21 cellular contexts compared by ENCODE assay signal in genomic region chrX:71214604-71215334, GRCh38. TPM values are rescaled to one million over a fixed set of nuclear protein-coding genes. Genes with fewer than 3 reads are reported as not detected.
DNase-seq lines count a peak whose midpoint lies in the region; ATAC-seq and TF ChIP-seq lines count a peak whose summit lies in the region.
"Had no signal": no experiment of that assay in that cellular context is flagged by ENCODE, and none has a peak within 500 bp of the region (broad histone marks: within the 10 kb centered on the region; RNA-seq: fewer than 3 reads in every experiment).

No MANE protein-coding gene starts in this region.

- DNase-seq in Calu3: peak; percentile 82
- peak; percentile 3 for DNase-seq in NCI-H69 (lab: John Stamatoyannopoulos, UW)
- DNase-seq in left kidney (ENCODE audit: low read depth, low spot score): peak; percentile 53
- peak; percentile 6 for DNase-seq in prostate gland (ENCODE audit: low spot score)
- no peak for DNase-seq in osteocyte (ENCODE audit: extremely low spot score, unreplicated experiment)
- DNase-seq in NCI-H748 (lab: John Stamatoyannopoulos, UW; ENCODE audit: unreplicated experiment): no peak
- no peak for DNase-seq in NCI-H1048 (lab: John Stamatoyannopoulos, UW)
- DNase-seq: activated CD4-positive, CD25-positive, alpha-beta regulatory T cell treated with anti-CD3 and anti-CD28 coated beads, Interleukin-2, amount 50 U/mL, for 72 hours; activated naive CD8-positive, alpha-beta T cell treated with anti-CD3 and anti-CD28 coated beads, Interleukin-2, amount 10 ng/mL, durations not matched to agents 7 days and 5 days; CD4-positive, alpha-beta T cell; endodermal cell; head of caudate nucleus; naive thymus-derived CD8-positive, alpha-beta T cell; stimulated activated CD4-positive, alpha-beta T cell treated with anti-CD3 and anti-CD28 coated beads, Interleukin-12 subunit alpha, Interleukin-12 subunit beta, amount 100 ng/mL, for 4 hours; T-helper 9 cell had no signal

- peaks cover 56% of the 10 kb centered on the region for H3K4me1 Mint-ChIP-seq in Calu3 (ENCODE audit: low read depth, unreplicated experiment)
- H3K4me1 Mint-ChIP-seq in osteocyte (ENCODE audit: unreplicated experiment): no peaks in the 10 kb centered on the region

- CTCF ChIA-PET in Calu3 (lab: Charles Lee): interaction anchor here (0.6 to 1.5 kb wide), 4 partner anchors 11 to 69 kb away, joined by 4 to 12 read pairs (median 8); partner anchors contain the start of gene NONO

- H3K27me3 ChIP-seq in prostate gland (replicated peaks; ENCODE audit: insufficient read depth): no peaks in the 10 kb centered on the region
- H3K27me3 ChIP-seq: suprapubic skin had no signal

- H3K4me3 Mint-ChIP-seq in Calu3 (ENCODE audit: low read depth, unreplicated experiment) (peak overlapping the region; percentile 75), osteocyte (ENCODE audit: unreplicated experiment) (no peak overlapping the region)
- H3K4me3 Mint-ChIP-seq: activated naive CD8-positive, alpha-beta T cell treated with anti-CD3 and anti-CD28 coated beads, Interleukin-2, amount 10 ng/mL, durations not matched to agents 7 days and 5 days; CD4-positive, alpha-beta T cell; endodermal cell; naive thymus-derived CD8-positive, alpha-beta T cell had no signal

- H3K4me1 ChIP-seq in prostate gland (replicated peaks): no peaks in the 10 kb centered on the region
- H3K4me1 ChIP-seq: suprapubic skin had no signal

- peak overlapping the region in 1 of 2 donors; percentile 4 for H3K4me3 ChIP-seq in prostate gland
- H3K4me3 ChIP-seq: lung, SK-N-MC, suprapubic skin had no signal

- no peaks in the 10 kb centered on the region for H3K36me3 ChIP-seq in prostate gland
- H3K36me3 ChIP-seq: suprapubic skin had no signal

- H3K36me3 Mint-ChIP-seq in Calu3 (ENCODE audit: insufficient read depth, unreplicated experiment) (peaks cover 38% of the 10 kb centered on the region), osteocyte (ENCODE audit: unreplicated experiment) (no peaks in the 10 kb centered on the region)
- H3K36me3 Mint-ChIP-seq: activated naive CD8-positive, alpha-beta T cell treated with anti-CD3 and anti-CD28 coated beads, Interleukin-2, amount 10 ng/mL, durations not matched to agents 7 days and 5 days; naive thymus-derived CD8-positive, alpha-beta T cell had no signal

- H3K27me3 Mint-ChIP-seq in Calu3 (ENCODE audit: unreplicated experiment) (no peaks in the 10 kb centered on the region), osteocyte (ENCODE audit: unreplicated experiment) (no peaks in the 10 kb centered on the region)
- H3K27me3 Mint-ChIP-seq: CD4-positive, alpha-beta T cell; naive thymus-derived CD8-positive, alpha-beta T cell had no signal

- H3K27ac ChIP-seq in prostate gland: peak overlapping the region in 1 of 2 donors; percentile 43
- H3K27ac ChIP-seq: SK-N-MC, suprapubic skin had no signal

- H3K9me3 ChIP-seq in prostate gland: no peaks in the 10 kb centered on the region
- H3K9me3 ChIP-seq: suprapubic skin had no signal

- H3K9me3 Mint-ChIP-seq in Calu3 (ENCODE audit: low read depth, unreplicated experiment): no peaks in the 10 kb centered on the region
- H3K9me3 Mint-ChIP-seq in osteocyte (ENCODE audit: unreplicated experiment): no peaks in the 10 kb centered on the region
- H3K9me3 Mint-ChIP-seq: activated naive CD8-positive, alpha-beta T cell treated with anti-CD3 and anti-CD28 coated beads, Interleukin-2, amount 10 ng/mL, durations not matched to agents 7 days and 5 days; CD4-positive, alpha-beta T cell had no signal

- WGBS in prostate gland: 38% methylated on average over 2 of the region's 5 CpGs

- H3K27ac Mint-ChIP-seq in Calu3 (ENCODE audit: unreplicated experiment) (peak overlapping the region; percentile 70), osteocyte (ENCODE audit: unreplicated experiment) (no peak overlapping the region)
- H3K27ac Mint-ChIP-seq: activated naive CD8-positive, alpha-beta T cell treated with anti-CD3 and anti-CD28 coated beads, Interleukin-2, amount 10 ng/mL, durations not matched to agents 7 days and 5 days; CD4-positive, alpha-beta T cell; endodermal cell; naive thymus-derived CD8-positive, alpha-beta T cell had no signal

- intact Hi-C loops in Calu3 (cut with micrococcal nuclease; ENCODE audit: unreplicated experiment): loop anchor here (2.0 to 10.0 kb wide), 3 partner anchors 30 to 150 kb away; partner anchors contain the start of gene TAF1
- intact Hi-C loops in prostate gland (cut with DNase I): no loop called here

- TF ChIP-seq POLR2A in prostate gland (IDR thresholded peaks at IDR 0.05): no peak

- BruUV-seq in Calu3 (replicated peaks; lab: Mats Ljungman, UMichigan): no TSS peak

- TF ChIP-seq CTCF in Calu3 (IDR thresholded peaks at IDR 0.05; ENCODE audit: unreplicated experiment) (no peak), prostate gland (IDR thresholded peaks at IDR 0.05) (no peak), osteocyte (IDR thresholded peaks at IDR 0.05) (no peak)

- ATAC-seq in HG03457 (IDR thresholded peaks at IDR 0.05; ENCODE audit: unreplicated experiment): no peak
- ATAC-seq: naive thymus-derived CD8-positive, alpha-beta T cell had no signal

RNA-seq across cellular contexts. Expression of gene GJB1, which starts 8.3 kb away (rescaled TPM):
- 80.4 and 96.9 TPM in 2 replicates for total RNA-seq in Calu3 (2022)
- total RNA-seq in prostate gland: 10 to 100 TPM; 28.3 to 57.6 TPM
- not detected in 2 replicates for total RNA-seq in osteocyte
- total RNA-seq: activated CD8-positive, alpha-beta memory T cell treated with anti-CD3 and anti-CD28 coated beads for 36 hours; CD4-positive, alpha-beta T cell; naive thymus-derived CD8-positive, alpha-beta T cell; pulmonary artery endothelial cell had no signal

RNA-seq across cellular contexts. Expression of gene ZMYM3, which starts 39.2 kb away (rescaled TPM):
- 42.9 and 45.7 TPM in 2 replicates for total RNA-seq in Calu3 (2022)
- total RNA-seq in prostate gland: 10 to 100 TPM; 23.2 to 71.6 TPM
- total RNA-seq in osteocyte: 34.2 and 39.2 TPM in 2 replicates

Comparison
In these comparisons a context has a peak if more than half of its experiments do, and no peak if none do; other contexts are left out.
1. DNase-seq: peak in Calu3 (single experiment), NCI-H69 (single experiment), left kidney (single experiment) and prostate gland (single experiment); none in osteocyte (single experiment), NCI-H748 (single experiment) and NCI-H1048 (single experiment).
2. RNA of gene GJB1, which starts 8.3 kb away (total RNA-seq): 80.4 to 96.9 TPM in Calu3 and 28.3 to 57.6 TPM in prostate gland; not detected in osteocyte; every median in the first group is over 10 times any median in the second.